In genomic region chr19:38152461-38153379, GRCh38 we compare ENCODE assay signal across 2 cellular contexts.
TF ChIP-seq lines count a peak whose summit lies in the region.

No MANE protein-coding gene starts in this region.

TF ChIP-seq in GM23338, 12 proteins besides CTCF, POLR2A, EP300 and RAD21 (continued from another document):
- TF ChIP-seq REST (IDR thresholded peaks at IDR 0.05; ENCODE audit: unreplicated experiment): no peak
- no peak for TF ChIP-seq NANOG (IDR thresholded peaks at IDR 0.05; ENCODE audit: borderline replicate concordance)
- no peak for TF ChIP-seq EZH2 (IDR thresholded peaks at IDR 0.05; ENCODE audit: low read depth, unreplicated experiment)
- no peak for TF ChIP-seq ZNF114 (CRISPR knock-in tag; IDR thresholded peaks at IDR 0.05)
- no peak for TF ChIP-seq POLR2AphosphoS5 (IDR thresholded peaks at IDR 0.05; ENCODE audit: low read depth)
- no peak for TF ChIP-seq ZNF462 (CRISPR knock-in tag; IDR thresholded peaks at IDR 0.05)
- no peak for TF ChIP-seq ETS1 (IDR thresholded peaks at IDR 0.05)
- no peak for TF ChIP-seq ZNF331 (CRISPR knock-in tag; IDR thresholded peaks at IDR 0.05; ENCODE audit: low read depth)
- TF ChIP-seq CREB1 (CRISPR knock-in tag; IDR thresholded peaks at IDR 0.05; ENCODE audit: low read depth): no peak
- no peak for TF ChIP-seq JUNB (IDR thresholded peaks at IDR 0.05; ENCODE audit: unreplicated experiment)
- no peak for TF ChIP-seq EZH2phosphoT487 (IDR thresholded peaks at IDR 0.05; ENCODE audit: unreplicated experiment)

TF ChIP-seq in K562, 482 proteins besides CTCF, POLR2A, EP300 and RAD21 (continued from another document and continues in another):
- TF ChIP-seq AFF4 (CRISPR knock-in tag; IDR thresholded peaks at IDR 0.05) (no peak), U2AF1 (optimal IDR thresholded peaks at IDR 0.05; ENCODE audit: low read depth, low read length) (no peak), RBM34 (IDR thresholded peaks at IDR 0.05; ENCODE audit: borderline replicate concordance, insufficient read depth, low read length) (no peak), CREB3 (tag; conservative IDR thresholded peaks at IDR 0.05; ENCODE audit: low read depth) (0 out of 2 replicates have a peak, but pooled peaks have one; percentile 35), ZNF512 (tag; IDR thresholded peaks at IDR 0.05) (no peak), TAL1 (IDR thresholded peaks at IDR 0.05) (peak; percentile 95), ZKSCAN1 (IDR thresholded peaks at IDR 0.05; ENCODE audit: low read depth, low read length) (no peak), EP400 (IDR thresholded peaks at IDR 0.05) (peak; percentile 38; the same call in 1 of the 2 replicates), ZNF75A (CRISPR knock-in tag; IDR thresholded peaks at IDR 0.05) (no peak), RAD51 (IDR thresholded peaks at IDR 0.05; ENCODE audit: borderline replicate concordance, low read depth) (peak; percentile 16; the same call in 1 of the 2 replicates), PKNOX1 (IDR thresholded peaks at IDR 0.05) (peak; percentile 61), CCNT2 (IDR thresholded peaks at IDR 0.05; ENCODE audit: borderline replicate concordance, extremely low read depth, insufficient read length, low read depth, low read length) (peak; percentile 87), HMBOX1 (IDR thresholded peaks at IDR 0.05) (0 out of 2 replicates have a peak, but pooled peaks have one; percentile 30), ZNF12 (CRISPR knock-in tag; IDR thresholded peaks at IDR 0.05) (no peak), MAX (CRISPR knock-in tag; IDR thresholded peaks at IDR 0.05) (peak; percentile 34; the same call in 1 of the 2 replicates), ZNF766 (CRISPR knock-in tag; conservative IDR thresholded peaks at IDR 0.05) (peak; percentile 52; the same call in 1 of the 2 replicates), JUND (IDR thresholded peaks at IDR 0.05; ENCODE audit: borderline replicate concordance, low read depth, low read length) (peak; percentile 53; the same call in 1 of the 2 replicates), JUND (tag; IDR thresholded peaks at IDR 0.05; ENCODE audit: borderline replicate concordance, low read depth, low read length) (no peak; the same call in 2 of the 3 replicates), ZNF239 (CRISPR knock-in tag; IDR thresholded peaks at IDR 0.05) (no peak), MLLT1 (IDR thresholded peaks at IDR 0.05) (0 out of 4 replicates have a peak, but pooled peaks of 1 of the 2 experiments have one; percentile 25), SRSF7 (optimal IDR thresholded peaks at IDR 0.05; ENCODE audit: low read depth, low read length) (no peak), ATF6 (CRISPR knock-in tag; IDR thresholded peaks at IDR 0.05) (no peak), CTBP1 (IDR thresholded peaks at IDR 0.05; ENCODE audit: borderline replicate concordance) (peak; percentile 93), PHB (CRISPR knock-in tag; IDR thresholded peaks at IDR 0.05) (no peak), ZNF395 (CRISPR knock-in tag; IDR thresholded peaks at IDR 0.05) (peak; percentile 75; the same call in 1 of the 2 replicates), HES1 (IDR thresholded peaks at IDR 0.05; ENCODE audit: low read depth) (peak; percentile 71; the same call in 1 of the 2 replicates), ZBTB2 (IDR thresholded peaks at IDR 0.05) (no peak; the same call in 1 of the 2 replicates), RNF2 (IDR thresholded peaks at IDR 0.05) (peak; percentile 47), CBX3 (IDR thresholded peaks at IDR 0.05; ENCODE audit: borderline replicate concordance in 1 of 2, low read length in 2 of 2) (peak in 1 of 2 experiments; percentile 57; a peak in 1 of 3 replicates), ATF7 (IDR thresholded peaks at IDR 0.05) (no peak; the same call in 1 of the 2 replicates), ZNF707 (CRISPR knock-in tag; conservative IDR thresholded peaks at IDR 0.05) (no peak), DACH1 (IDR thresholded peaks at IDR 0.05; ENCODE audit: partially characterized antibody) (no peak), ARID1B (IDR thresholded peaks at IDR 0.05) (peak; percentile 96), SMARCB1 (IDR thresholded peaks at IDR 0.05; ENCODE audit: insufficient read length, low read depth) (peak; percentile 49), E2F3 (CRISPR knock-in tag; IDR thresholded peaks at IDR 0.05) (no peak), TBL1XR1 (IDR thresholded peaks at IDR 0.05; ENCODE audit: low read length in 2 of 2) (peak in 1 of 2 experiments; percentile 73; a peak in 1 of 4 replicates), POLR3G (IDR thresholded peaks at IDR 0.05; ENCODE audit: extremely low read depth, insufficient read length, insufficient replicate concordance) (no peak), SMARCC2 (IDR thresholded peaks at IDR 0.05; ENCODE audit: low read depth) (peak; percentile 74; the same call in 1 of the 2 replicates), ZFP36 (IDR thresholded peaks at IDR 0.05; ENCODE audit: low read depth, low read length, partially characterized antibody) (peak; percentile 27), CBFA2T2 (conservative IDR thresholded peaks at IDR 0.05) (peak; percentile 96)
